15 cellular contexts compared by ENCODE assay signal in the genomic region with DNA sequence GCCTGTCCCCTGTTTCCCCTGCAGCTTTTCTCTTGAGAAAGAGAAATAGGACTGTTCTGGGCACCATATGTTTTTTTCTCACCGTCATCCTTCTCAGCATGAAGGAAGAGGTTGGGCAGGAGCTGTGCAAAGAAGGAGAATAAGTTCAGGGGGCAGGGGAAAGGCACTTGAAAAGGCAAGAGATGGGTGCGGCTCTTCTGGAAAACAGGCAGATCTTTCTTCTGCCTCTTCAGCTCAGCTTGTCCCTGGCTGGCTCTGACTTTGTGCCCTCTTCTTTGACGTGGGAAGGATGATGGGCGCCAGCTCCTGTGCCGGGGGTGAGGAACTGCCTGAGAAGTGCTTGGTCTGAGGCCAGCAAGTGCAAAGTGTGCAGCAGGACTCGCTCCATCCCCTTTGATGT.
DNase-seq lines count a peak whose midpoint lies in the region; TF ChIP-seq lines count a peak whose summit lies in the region.
"Had no signal": no experiment of that assay in that cellular context is flagged by ENCODE, and none has a peak within 500 bp of the region (broad histone marks: within the 10 kb centered on the region; RNA-seq: fewer than 3 reads in every experiment).

No MANE protein-coding gene starts in this region.

- H3K27me3 ChIP-seq in endodermal cell (ENCODE audit: control insufficient read depth, insufficient read depth, low read length, poor library complexity, severe bottlenecking) (peaks cover 8% of the 10 kb centered on the region), colonic mucosa (no peaks in the 10 kb centered on the region)
- H3K27me3 ChIP-seq: BLaER1 treated with 17β-estradiol and CSF1 and Interleukin-3, amounts not matched to agents 10 nM and 100 nM had no signal

- H3K27ac Mint-ChIP-seq in endodermal cell (no peak overlapping the region), nephron (peak overlapping the region; percentile 47 to 84 (median 54))
- H3K27ac Mint-ChIP-seq: B cell; CD8-positive, alpha-beta T cell had no signal

- H3K27me3 Mint-ChIP-seq in endodermal cell (ENCODE audit: insufficient read depth) (peaks cover 22% of the 10 kb centered on the region), nephron (ENCODE audit: low read depth) (peaks cover 4% of the 10 kb centered on the region)

- no peaks in the 10 kb centered on the region for H3K9me3 ChIP-seq in endodermal cell (ENCODE audit: control insufficient read depth, low read length)
- H3K9me3 ChIP-seq in colonic mucosa = no peaks in the 10 kb centered on the region
- H3K9me3 ChIP-seq: BLaER1 treated with 17β-estradiol and CSF1 and Interleukin-3, amounts not matched to agents 10 nM and 100 nM had no signal

- H3K4me1 ChIP-seq in endodermal cell (ENCODE audit: control insufficient read depth, insufficient read depth, low read length) (no peaks in the 10 kb centered on the region), colonic mucosa (no peaks in the 10 kb centered on the region)

- WGBS in endodermal cell (ENCODE audit: insufficient coverage in 1 of 2, insufficient read length in 1 of 2), 2 experiments = 73 to 78% methylated on average over 4 to 6 of the region's 6 CpGs

- H3K4me3 ChIP-seq in endodermal cell (ENCODE audit: low read length) = no peak overlapping the region
- H3K4me3 ChIP-seq in colonic mucosa = no peak overlapping the region
- H3K4me3 ChIP-seq: BLaER1 treated with 17β-estradiol and CSF1 and Interleukin-3, amounts not matched to agents 10 nM and 100 nM had no signal

- H3K4me3 Mint-ChIP-seq in endodermal cell = no peak overlapping the region
- H3K4me3 Mint-ChIP-seq in nephron = no peak overlapping the region
- H3K4me3 Mint-ChIP-seq: B cell; CD8-positive, alpha-beta T cell; H9 had no signal

- intact Hi-C loops in colonic mucosa (cut with DNase I) = loop anchor here (5.0 to 10.0 kb wide), 2 partner anchors 1500 to 1563 kb away; partner anchors contain the start of gene MC3R

- peaks cover 6% of the 10 kb centered on the region for H3K4me1 Mint-ChIP-seq in endodermal cell
- H3K4me1 Mint-ChIP-seq in nephron = peaks cover 23% of the 10 kb centered on the region
- H3K4me1 Mint-ChIP-seq: B cell had no signal

- DNase-seq in ELF-1 (ENCODE audit: low read depth, low spot score) (peak; percentile 4), endodermal cell (no peak), retina (peak; percentile 22), ecto neural progenitor cell (ENCODE audit: low spot score) (no peak), NCI-H2029 (lab: John Stamatoyannopoulos, UW) (no peak), colonic mucosa (no peak), Ammon's horn (ENCODE audit: low spot score) (no peak)
- DNase-seq: 8988T; Calu3; CD8-positive, alpha-beta T cell; GDM1; H9 had no signal

- no peak overlapping the region for H3K9ac ChIP-seq in endodermal cell (ENCODE audit: extremely low read depth, low read length, poor library complexity, severe bottlenecking)
- H3K9ac ChIP-seq in colonic mucosa (ENCODE audit: low read depth in 2 of 2, low read length in 2 of 2) = no peak overlapping the region
- H3K9ac ChIP-seq: BLaER1 treated with 17β-estradiol and CSF1 and Interleukin-3, amounts not matched to agents 10 nM and 100 nM had no signal

- H3K36me3 ChIP-seq in endodermal cell (ENCODE audit: control insufficient read depth, insufficient read depth, low read length) = no peaks in the 10 kb centered on the region
- no peaks in the 10 kb centered on the region for H3K36me3 ChIP-seq in colonic mucosa
- H3K36me3 ChIP-seq: BLaER1 treated with 17β-estradiol and CSF1 and Interleukin-3, amounts not matched to agents 10 nM and 100 nM had no signal

- TF ChIP-seq CTCF in endodermal cell (conservative IDR thresholded peaks at IDR 0.05) (no peak), nephron (IDR thresholded peaks at IDR 0.05; ENCODE audit: unreplicated experiment in 3 of 3) (no peak), colonic mucosa (IDR thresholded peaks at IDR 0.05) (no peak)

- H3K9me3 Mint-ChIP-seq in endodermal cell (no peaks in the 10 kb centered on the region), nephron (no peaks in the 10 kb centered on the region)
- H3K9me3 Mint-ChIP-seq: CD8-positive, alpha-beta T cell; H9 had no signal

- H3K36me3 Mint-ChIP-seq in endodermal cell (ENCODE audit: low read depth) (no peaks in the 10 kb centered on the region), nephron (ENCODE audit: low read depth) (no peaks in the 10 kb centered on the region)
- H3K36me3 Mint-ChIP-seq: CD8-positive, alpha-beta T cell had no signal

- peak overlapping the region; percentile 45 for H3K27ac ChIP-seq in endodermal cell (ENCODE audit: low read depth, low read length)
- no peak overlapping the region for H3K27ac ChIP-seq in colonic mucosa
- H3K27ac ChIP-seq: BLaER1 treated with 17β-estradiol and CSF1 and Interleukin-3, amounts not matched to agents 10 nM and 100 nM had no signal

Comparison
In these comparisons a context has a peak if more than half of its experiments do, and no peak if none do; other contexts are left out.
1. DNase-seq: peak in ELF-1 (single experiment) and retina (single experiment); none in endodermal cell (single experiment), ecto neural progenitor cell (single experiment), NCI-H2029 (single experiment), colonic mucosa (single experiment) and Ammon's horn (single experiment).